In genomic region chr20:38268115-38268514, GRCh38 we compare ENCODE assay signal across 15 cellular contexts.
"Had no signal": no experiment of that assay in that cellular context is flagged by ENCODE, and none has a peak within 500 bp of the region (broad histone marks: within the 10 kb centered on the region; RNA-seq: fewer than 3 reads in every experiment).

No MANE protein-coding gene starts in this region.

- H3K9me3 ChIP-seq: esophagus muscularis mucosa, gastrocnemius medialis, left lung, lower lobe of right lung, prostate gland had no signal

- H3K27ac ChIP-seq: epithelial cell of prostate, esophagus muscularis mucosa, gastrocnemius medialis, left lung, lower lobe of right lung, parathyroid adenoma, prostate gland, skin epidermis had no signal

- H3K27me3 ChIP-seq: esophagus muscularis mucosa, gastrocnemius medialis had no signal

- H3K4me3 ChIP-seq: esophagus muscularis mucosa, gastrocnemius medialis, heart right ventricle, left lung, lower lobe of right lung, prostate gland, skin epidermis had no signal

- H2AFZ ChIP-seq: parathyroid adenoma had no signal

- H3K79me2 ChIP-seq: parathyroid adenoma had no signal

- H3K9ac ChIP-seq: parathyroid adenoma had no signal

- H3K4me1 ChIP-seq: gastrocnemius medialis, left lung, parathyroid adenoma, prostate gland had no signal

- DNase-seq: effector memory CD8-positive, alpha-beta T cell; gastrocnemius medialis; heart right ventricle; immature natural killer cell; left lung; lower lobe of right lung; midbrain; stimulated activated CD4-positive, alpha-beta T cell treated with anti-CD3 and anti-CD28 coated beads, Interleukin-12 subunit alpha, Interleukin-12 subunit beta, amount 100 ng/mL, for 4 hours; stimulated activated naive CD4-positive, alpha-beta T cell; trophoblast cell had no signal

- H3K36me3 ChIP-seq: esophagus muscularis mucosa, gastrocnemius medialis, heart right ventricle, left lung, lower lobe of right lung, prostate gland had no signal
